ENCODE assay signal across 25 cellular contexts in genomic region chr5:39863926-39864572, GRCh38.
"Had no signal": no experiment of that assay in that cellular context is flagged by ENCODE, and none has a peak within 500 bp of the region (broad histone marks: within the 10 kb centered on the region; RNA-seq: fewer than 3 reads in every experiment).

No MANE protein-coding gene starts in this region.

- H3K4me2 ChIP-seq: hepatocyte had no signal

- H3K36me3 ChIP-seq: lower lobe of right lung, right atrium auricular region, thyroid gland, upper lobe of right lung had no signal

- H3K4me1 ChIP-seq: foreskin keratinocyte, lower lobe of right lung, psoas muscle, right atrium auricular region, thyroid gland, upper lobe of right lung had no signal

- H3K4me3 ChIP-seq: hepatocyte, lower lobe of right lung, psoas muscle, right atrium auricular region, thyroid gland, upper lobe of right lung had no signal

- H3K9me3 ChIP-seq: lower lobe of right lung, psoas muscle, right atrium auricular region, thyroid gland, upper lobe of right lung had no signal

- H3K27me3 ChIP-seq: foreskin keratinocyte, hepatocyte, right atrium auricular region, thyroid gland, upper lobe of right lung had no signal

- H3K27ac ChIP-seq: foreskin keratinocyte, hepatocyte, lower lobe of right lung, psoas muscle, right atrium auricular region, thyroid gland, upper lobe of right lung had no signal

- ATAC-seq: activated CD4-positive, CD25-positive, alpha-beta regulatory T cell treated with anti-CD3 and anti-CD28 coated beads, Interleukin-2, amount 50 U/mL, for 24 hours; activated CD8-positive, alpha-beta memory T cell treated with anti-CD3 and anti-CD28 coated beads, Interleukin-2, amount 10 ng/mL, durations not matched to agents 7 days and 5 days; activated CD8-positive, alpha-beta T cell treated with anti-CD3 and anti-CD28 coated beads for 36 hours; foreskin keratinocyte; left cardiac atrium; lower lobe of right lung; naive thymus-derived CD8-positive, alpha-beta T cell; psoas muscle; stimulated activated naive CD8-positive, alpha-beta T cell treated with anti-CD3 and anti-CD28 coated beads, Interleukin-15, Interleukin-2, amounts not matched to agents 100 U/mL and 50 U/mL, for 24 hours; upper lobe of right lung had no signal

- DNase-seq: activated CD4-positive, alpha-beta T cell treated with anti-CD3 and anti-CD28 coated beads, Interleukin-2, amount 10 ng/mL, durations not matched to agents 24 days and 14 days; activated CD8-positive, alpha-beta memory T cell treated with anti-CD3 and anti-CD28 coated beads, Interleukin-2, amount 10 ng/mL, durations not matched to agents 7 days and 5 days; activated CD8-positive, alpha-beta T cell treated with anti-CD3 and anti-CD28 coated beads for 36 hours; activated gamma-delta T cell treated with Interleukin-2 at 50 U/mL for 16 hours; activated T-cell treated with anti-CD3 and anti-CD28 coated beads for 4 hours; anterior cingulate cortex; caudate nucleus; dermis blood vessel endothelial cell; effector CD8-positive, alpha-beta T cell; erythroblast; foreskin keratinocyte; islet precursor cell; left cardiac atrium; lower lobe of right lung; naive thymus-derived CD8-positive, alpha-beta T cell; psoas muscle; stimulated activated CD4-positive, alpha-beta T cell treated with anti-CD3 and anti-CD28 coated beads, Interleukin-4, amount 100 ng/mL, for 4 hours; stimulated activated naive CD8-positive, alpha-beta T cell treated with anti-CD3 and anti-CD28 coated beads, Interleukin-15, Interleukin-2, amounts not matched to agents 100 U/mL and 50 U/mL, for 24 hours; substantia nigra; T1000; thyroid gland; upper lobe of right lung had no signal

- H2AFZ ChIP-seq: hepatocyte had no signal

- H3K79me2 ChIP-seq: hepatocyte had no signal
